In the genomic region with DNA sequence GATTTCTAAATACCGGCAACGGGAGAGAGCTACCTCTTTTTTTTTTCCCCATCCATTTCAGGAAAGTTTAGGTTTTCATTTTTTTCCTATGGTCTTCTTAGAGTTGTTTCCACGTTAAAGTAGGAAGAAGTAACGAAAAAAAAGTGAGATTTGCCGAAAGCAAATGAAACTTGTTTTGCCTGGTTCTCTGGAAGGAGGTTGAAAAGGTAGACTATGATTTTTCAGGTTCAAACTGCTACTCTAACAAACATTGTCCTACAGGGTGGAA, we compare ENCODE assay signal across 9 cellular contexts. TPM values are rescaled to one million over a fixed set of nuclear protein-coding genes. Genes with fewer than 3 reads are reported as not detected.
DNase-seq lines count a peak whose midpoint lies in the region; ATAC-seq and TF ChIP-seq lines count a peak whose summit lies in the region.
"Had no signal": no experiment of that assay in that cellular context is flagged by ENCODE, and none has a peak within 500 bp of the region (broad histone marks: within the 10 kb centered on the region; RNA-seq: fewer than 3 reads in every experiment).

No MANE protein-coding gene starts in this region.

- no peak for ATAC-seq in GM21528 (IDR thresholded peaks at IDR 0.05; ENCODE audit: low FRiP score, unreplicated experiment)

- no peaks in the 10 kb centered on the region for H3K9me3 Mint-ChIP-seq in T-helper 2 cell treated with Interferon-gamma antibody and Interleukin-4, amounts not matched to agents 5 μg/mL and 100 μg/mL, for 36 hours

- no peak for TF ChIP-seq CTCF in liver (IDR thresholded peaks at IDR 0.05; ENCODE audit: low read depth, low read length, missing input control)
- no peak for TF ChIP-seq CTCF in testis (IDR thresholded peaks at IDR 0.05)

- peak overlapping the region; percentile 94 for H3K4me3 Mint-ChIP-seq in T-helper 2 cell treated with Interferon-gamma antibody and Interleukin-4, amounts not matched to agents 5 μg/mL and 100 μg/mL, for 36 hours

- H3K27ac Mint-ChIP-seq in T-helper 2 cell treated with Interferon-gamma antibody and Interleukin-4, amounts not matched to agents 5 μg/mL and 100 μg/mL, for 36 hours: peak overlapping the region; percentile 97

- H3K27me3 ChIP-seq in adipocyte (replicated peaks; ENCODE audit: control insufficient read depth, insufficient read depth, low read length): no peaks in the 10 kb centered on the region
- H3K27me3 ChIP-seq in liver (ENCODE audit: control insufficient read depth in 4 of 4, insufficient read depth in 4 of 4, low read length in 3 of 4): no peaks in the 10 kb centered on the region
- H3K27me3 ChIP-seq in testis: no peaks in the 10 kb centered on the region

- peak overlapping the region; percentile 76 for H3K4me3 ChIP-seq in adipocyte (ENCODE audit: low read length)
- peak overlapping the region; percentile 9 to 69 (median 50) for H3K4me3 ChIP-seq in liver (ENCODE audit: low read depth in 1 of 3, low read length in 3 of 3)
- peak overlapping the region in 1 of 2 donors; percentile 52 for H3K4me3 ChIP-seq in testis

- H3K9me3 ChIP-seq in adipocyte (ENCODE audit: control insufficient read depth, low read length) (no peaks in the 10 kb centered on the region), liver (ENCODE audit: control insufficient read depth in 4 of 4, low read length in 3 of 4) (no peaks in the 10 kb centered on the region), testis (no peaks in the 10 kb centered on the region)

- H3K36me3 Mint-ChIP-seq in T-helper 2 cell treated with Interferon-gamma antibody and Interleukin-4, amounts not matched to agents 5 μg/mL and 100 μg/mL, for 36 hours (ENCODE audit: low read depth): peaks cover 33% of the 10 kb centered on the region

- TF ChIP-seq POLR2A in testis (IDR thresholded peaks at IDR 0.05): no peak

- peaks cover 6% of the 10 kb centered on the region for H3K36me3 ChIP-seq in adipocyte (ENCODE audit: control insufficient read depth, insufficient read depth, low read length, severe bottlenecking)
- H3K36me3 ChIP-seq in liver (ENCODE audit: control insufficient read depth in 4 of 4, insufficient read depth in 3 of 4, low read depth in 1 of 4, low read length in 3 of 4): peaks cover 0 to 9% (median 0%) of the 10 kb centered on the region in 4 donors
- H3K36me3 ChIP-seq in testis (ENCODE audit: low read depth, missing control alignments): no peaks in the 10 kb centered on the region

- peaks cover 47% of the 10 kb centered on the region for H3K4me1 Mint-ChIP-seq in T-helper 2 cell treated with Interferon-gamma antibody and Interleukin-4, amounts not matched to agents 5 μg/mL and 100 μg/mL, for 36 hours (ENCODE audit: low read depth)

- WGBS in liver: 26% methylated on average over 5 of the region's 5 CpGs
- WGBS in testis, 2 donors: 14 to 16% methylated on average over 5 of the region's 5 CpGs

- intact Hi-C loops in testis (cut with DNase I; ENCODE audit: low total_unique reads): no loop called here

- H3K4me1 ChIP-seq in adipocyte (ENCODE audit: control insufficient read depth, insufficient read depth, low read length): peaks cover 20% of the 10 kb centered on the region
- peaks cover 0 to 23% (median 1%) of the 10 kb centered on the region in 4 donors for H3K4me1 ChIP-seq in liver (ENCODE audit: control insufficient read depth in 4 of 4, insufficient read depth in 4 of 4, low read length in 3 of 4)
- H3K4me1 ChIP-seq in testis: peaks cover 57% of the 10 kb centered on the region

- DNase-seq in T-helper 2 cell treated with Interferon-gamma antibody and Interleukin-4, amounts not matched to agents 5 μg/mL and 100 μg/mL, for 36 hours (ENCODE audit: low spot score): no peak
- no peak for DNase-seq in T-helper 2 cell
- no peak for DNase-seq in adipocyte (ENCODE audit: low read depth)
- DNase-seq in testis: no peak
- no peak for DNase-seq in HK-2 (ENCODE audit: unreplicated experiment)
- no peak for DNase-seq in DMS 273 treated with DMSO at 0.1 percent for 48 hours (lab: John Stamatoyannopoulos, UW)
- DNase-seq: ACHN had no signal

- H3K27ac ChIP-seq in liver (ENCODE audit: low read depth in 1 of 2, low read length in 2 of 2) (peak overlapping the region; percentile 88 to 91), testis (peak overlapping the region; percentile 91 to 94)

- no peak for TF ChIP-seq RAD21 in liver (IDR thresholded peaks at IDR 0.05)

- H3K9ac ChIP-seq in adipocyte (ENCODE audit: low read length) (peak overlapping the region; percentile 87), liver (ENCODE audit: low read depth in 1 of 2, low read length in 2 of 2) (peak overlapping the region; percentile 66 to 92)

- H3K27me3 Mint-ChIP-seq in T-helper 2 cell treated with Interferon-gamma antibody and Interleukin-4, amounts not matched to agents 5 μg/mL and 100 μg/mL, for 36 hours (ENCODE audit: low read depth): peaks cover 4% of the 10 kb centered on the region

TF ChIP-seq in liver, 16 proteins besides CTCF, POLR2A, EP300 and RAD21:
- TF ChIP-seq, protein P1, sequence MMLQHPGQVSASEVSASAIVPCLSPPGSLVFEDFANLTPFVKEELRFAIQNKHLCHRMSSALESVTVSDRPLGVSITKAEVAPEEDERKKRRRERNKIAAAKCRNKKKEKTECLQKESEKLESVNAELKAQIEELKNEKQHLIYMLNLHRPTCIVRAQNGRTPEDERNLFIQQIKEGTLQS (IDR thresholded peaks at IDR 0.05): no peak
- TF ChIP-seq, protein P2, sequence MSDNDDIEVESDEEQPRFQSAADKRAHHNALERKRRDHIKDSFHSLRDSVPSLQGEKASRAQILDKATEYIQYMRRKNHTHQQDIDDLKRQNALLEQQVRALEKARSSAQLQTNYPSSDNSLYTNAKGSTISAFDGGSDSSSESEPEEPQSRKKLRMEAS (IDR thresholded peaks at IDR 0.05): no peak
- TF ChIP-seq RXRA (IDR thresholded peaks at IDR 0.05) (no peak), TAF1 (conservative IDR thresholded peaks at IDR 0.05) (no peak), FOXA2 (IDR thresholded peaks at IDR 0.05) (no peak), SP1 (IDR thresholded peaks at IDR 0.05) (no peak), NR2F2 (IDR thresholded peaks at IDR 0.05) (no peak), HNF4A (conservative IDR thresholded peaks at IDR 0.05) (no peak), GABPA (IDR thresholded peaks at IDR 0.05 in 1 of 2, conservative IDR thresholded peaks at IDR 0.05 in 1 of 2) (no peak), EGR1 (IDR thresholded peaks at IDR 0.05; ENCODE audit: low read depth in 2 of 2) (no peak), YY1 (IDR thresholded peaks at IDR 0.05) (no peak), HNF4G (IDR thresholded peaks at IDR 0.05) (no peak), FOXA1 (IDR thresholded peaks at IDR 0.05) (no peak)
- TF ChIP-seq, protein P3, sequence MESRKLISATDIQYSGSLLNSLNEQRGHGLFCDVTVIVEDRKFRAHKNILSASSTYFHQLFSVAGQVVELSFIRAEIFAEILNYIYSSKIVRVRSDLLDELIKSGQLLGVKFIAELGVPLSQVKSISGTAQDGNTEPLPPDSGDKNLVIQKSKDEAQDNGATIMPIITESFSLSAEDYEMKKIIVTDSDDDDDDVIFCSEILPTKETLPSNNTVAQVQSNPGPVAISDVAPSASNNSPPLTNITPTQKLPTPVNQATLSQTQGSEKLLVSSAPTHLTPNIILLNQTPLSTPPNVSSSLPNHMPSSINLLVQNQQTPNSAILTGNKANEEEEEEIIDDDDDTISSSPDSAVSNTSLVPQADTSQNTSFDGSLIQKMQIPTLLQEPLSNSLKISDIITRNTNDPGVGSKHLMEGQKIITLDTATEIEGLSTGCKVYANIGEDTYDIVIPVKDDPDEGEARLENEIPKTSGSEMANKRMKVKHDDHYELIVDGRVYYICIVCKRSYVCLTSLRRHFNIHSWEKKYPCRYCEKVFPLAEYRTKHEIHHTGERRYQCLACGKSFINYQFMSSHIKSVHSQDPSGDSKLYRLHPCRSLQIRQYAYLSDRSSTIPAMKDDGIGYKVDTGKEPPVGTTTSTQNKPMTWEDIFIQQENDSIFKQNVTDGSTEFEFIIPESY (IDR thresholded peaks at IDR 0.05): no peak
- TF ChIP-seq, protein P4, sequence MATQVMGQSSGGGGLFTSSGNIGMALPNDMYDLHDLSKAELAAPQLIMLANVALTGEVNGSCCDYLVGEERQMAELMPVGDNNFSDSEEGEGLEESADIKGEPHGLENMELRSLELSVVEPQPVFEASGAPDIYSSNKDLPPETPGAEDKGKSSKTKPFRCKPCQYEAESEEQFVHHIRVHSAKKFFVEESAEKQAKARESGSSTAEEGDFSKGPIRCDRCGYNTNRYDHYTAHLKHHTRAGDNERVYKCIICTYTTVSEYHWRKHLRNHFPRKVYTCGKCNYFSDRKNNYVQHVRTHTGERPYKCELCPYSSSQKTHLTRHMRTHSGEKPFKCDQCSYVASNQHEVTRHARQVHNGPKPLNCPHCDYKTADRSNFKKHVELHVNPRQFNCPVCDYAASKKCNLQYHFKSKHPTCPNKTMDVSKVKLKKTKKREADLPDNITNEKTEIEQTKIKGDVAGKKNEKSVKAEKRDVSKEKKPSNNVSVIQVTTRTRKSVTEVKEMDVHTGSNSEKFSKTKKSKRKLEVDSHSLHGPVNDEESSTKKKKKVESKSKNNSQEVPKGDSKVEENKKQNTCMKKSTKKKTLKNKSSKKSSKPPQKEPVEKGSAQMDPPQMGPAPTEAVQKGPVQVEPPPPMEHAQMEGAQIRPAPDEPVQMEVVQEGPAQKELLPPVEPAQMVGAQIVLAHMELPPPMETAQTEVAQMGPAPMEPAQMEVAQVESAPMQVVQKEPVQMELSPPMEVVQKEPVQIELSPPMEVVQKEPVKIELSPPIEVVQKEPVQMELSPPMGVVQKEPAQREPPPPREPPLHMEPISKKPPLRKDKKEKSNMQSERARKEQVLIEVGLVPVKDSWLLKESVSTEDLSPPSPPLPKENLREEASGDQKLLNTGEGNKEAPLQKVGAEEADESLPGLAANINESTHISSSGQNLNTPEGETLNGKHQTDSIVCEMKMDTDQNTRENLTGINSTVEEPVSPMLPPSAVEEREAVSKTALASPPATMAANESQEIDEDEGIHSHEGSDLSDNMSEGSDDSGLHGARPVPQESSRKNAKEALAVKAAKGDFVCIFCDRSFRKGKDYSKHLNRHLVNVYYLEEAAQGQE (IDR thresholded peaks at IDR 0.05): no peak

RNA-seq across cellular contexts. Expression of a gene that starts 18.6 kb away (rescaled TPM):
- 10 to 100 TPM; 70.5 to 90.2 TPM for total RNA-seq in liver
- 10 to 100 TPM; 13.9 to 28.3 TPM for polyA plus RNA-seq in liver
- total RNA-seq in testis: 100 to 1,000 TPM; 113 to 129 TPM
- polyA plus RNA-seq in testis (ENCODE audit: insufficient read depth, low read depth, low replicate concordance): 64.5 TPM
